ENCODE assay signal across 31 cellular contexts in genomic region chr20:43949248-43949647, GRCh38. TPM values are rescaled to one million over a fixed set of nuclear protein-coding genes. Genes with fewer than 3 reads are reported as not detected.
A peak's percentile ranks its signal among the peaks of the same experiment; 100 is the strongest.
DNase-seq lines count a peak whose midpoint lies in the region; ATAC-seq, FAIRE-seq and TF ChIP-seq lines count a peak whose summit lies in the region.
"Had no signal": no experiment of that assay in that cellular context is flagged by ENCODE, and none has a peak within 500 bp of the region (broad histone marks: within the 10 kb centered on the region; RNA-seq: fewer than 3 reads in every experiment).

No MANE protein-coding gene starts in this region.

- no peak for TF ChIP-seq EP300 in esophagus muscularis mucosa (IDR thresholded peaks at IDR 0.05)
- no peak for TF ChIP-seq EP300 in HepG2 (IDR thresholded peaks at IDR 0.05; ENCODE audit: low read depth in 2 of 2, low read length in 2 of 2)
- no peak for TF ChIP-seq EP300 in HepG2 (CRISPR knock-in tag; IDR thresholded peaks at IDR 0.05; ENCODE audit: borderline replicate concordance)

- H3K4me1 Mint-ChIP-seq in activated CD4-positive, alpha-beta memory T cell treated with anti-CD3 and anti-CD28 coated beads for 36 hours (ENCODE audit: low read depth): peaks cover 53% of the 10 kb centered on the region
- H3K4me1 Mint-ChIP-seq in activated CD4-positive, alpha-beta memory T cell treated with anti-CD3 and anti-CD28 coated beads, Interleukin-2, amount 10 ng/mL, durations not matched to agents 7 days and 5 days: peaks cover 63% of the 10 kb centered on the region
- peaks cover 69 to 76% of the 10 kb centered on the region in 2 donors for H3K4me1 Mint-ChIP-seq in effector memory CD8-positive, alpha-beta T cell (ENCODE audit: low read depth in 2 of 2)
- H3K4me1 Mint-ChIP-seq in stimulated activated effector memory CD8-positive, alpha-beta T cell treated with anti-CD3 and anti-CD28 coated beads, Interleukin-12 subunit alpha, Interleukin-12 subunit beta, amount 100 ng/mL, for 72 hours: peaks cover 67% of the 10 kb centered on the region
- H3K4me1 Mint-ChIP-seq: neural crest cell had no signal

- no peak for DNase-seq in activated CD4-positive, alpha-beta memory T cell treated with anti-CD3 and anti-CD28 coated beads for 36 hours
- DNase-seq in activated CD4-positive, alpha-beta memory T cell treated with anti-CD3 and anti-CD28 coated beads, Interleukin-2, amount 10 ng/mL, durations not matched to agents 7 days and 5 days: no peak
- DNase-seq in Karpas-422: peak; percentile 67
- DNase-seq in effector memory CD8-positive, alpha-beta T cell: no peak
- DNase-seq in stimulated activated effector memory CD8-positive, alpha-beta T cell treated with anti-CD3 and anti-CD28 coated beads, Interleukin-12 subunit alpha, Interleukin-12 subunit beta, amount 100 ng/mL, for 72 hours (ENCODE audit: low spot score in 2 of 2): no peak
- no peak for DNase-seq in esophagus muscularis mucosa (ENCODE audit: extremely low spot score)
- DNase-seq in amygdala (lab: John Stamatoyannopoulos, UW): no peak
- DNase-seq in HepG2 (ENCODE audit: low spot score): no peak
- DNase-seq: activated CD4-positive, alpha-beta T cell treated with anti-CD3 and anti-CD28 coated beads for 48 hours; activated T-cell treated with anti-CD3 and anti-CD28 coated beads, Interleukin-2, amount 50 U/mL, for 4 hours; amniotic stem cell; brain microvascular endothelial cell; DMS153; H7; lower lobe of right lung; mucosa of descending colon; NCI-H1436; NCI-H2081 treated with DMSO at 0.1 percent for 48 hours; NCI-H2227 treated with DMSO at 0.1 percent for 48 hours; SIG-M5; small intestine; testis; uterus; WERI-Rb-1 had no signal

- BruUV-seq in HepG2 (replicated peaks; lab: Mats Ljungman, UMichigan): no TSS peak

- CTCF ChIA-PET in activated CD4-positive, alpha-beta memory T cell treated with anti-CD3 and anti-CD28 coated beads for 36 hours (lab: Charles Lee): no interaction called here
- CTCF ChIA-PET in activated CD4-positive, alpha-beta memory T cell treated with anti-CD3 and anti-CD28 coated beads, Interleukin-2, amount 10 ng/mL, durations not matched to agents 7 days and 5 days (lab: Charles Lee): interaction anchor here (0.7 to 1.4 kb wide), 2 partner anchors 9 to 131 kb away, joined by 4 read pairs; no protein-coding TSS in a partner anchor
- CTCF ChIA-PET in HepG2 (lab: Yijun Ruan, JAX; ENCODE audit: low intra/inter-chr PET ratio, low total read pairs): no interaction called here

- H3K36me3 ChIP-seq in Karpas-422 (ENCODE audit: insufficient read depth, low read length) (peaks cover 5% of the 10 kb centered on the region), esophagus muscularis mucosa (no peaks in the 10 kb centered on the region), HepG2 (replicated peaks in 1 of 2; ENCODE audit: control insufficient read depth in 1 of 2, insufficient read depth in 2 of 2, low read length in 2 of 2) (no peaks in the 10 kb centered on the region)
- H3K36me3 ChIP-seq: brain microvascular endothelial cell, lower lobe of right lung, right atrium auricular region, uterus, WERI-Rb-1 had no signal

- no peaks in the 10 kb centered on the region for H3K9me3 Mint-ChIP-seq in activated CD4-positive, alpha-beta memory T cell treated with anti-CD3 and anti-CD28 coated beads for 36 hours
- H3K9me3 Mint-ChIP-seq in activated CD4-positive, alpha-beta memory T cell treated with anti-CD3 and anti-CD28 coated beads, Interleukin-2, amount 10 ng/mL, durations not matched to agents 7 days and 5 days: no peaks in the 10 kb centered on the region
- no peaks in the 10 kb centered on the region for H3K9me3 Mint-ChIP-seq in effector memory CD8-positive, alpha-beta T cell
- no peaks in the 10 kb centered on the region for H3K9me3 Mint-ChIP-seq in stimulated activated effector memory CD8-positive, alpha-beta T cell treated with anti-CD3 and anti-CD28 coated beads, Interleukin-12 subunit alpha, Interleukin-12 subunit beta, amount 100 ng/mL, for 72 hours
- H3K9me3 Mint-ChIP-seq: activated T-cell treated with anti-CD3 and anti-CD28 coated beads, Interleukin-2, amount 50 U/mL, for 4 hours; neural crest cell; stimulated activated naive CD8-positive, alpha-beta T cell treated with anti-CD3 and anti-CD28 coated beads, Interleukin-15, Interleukin-2, amounts not matched to agents 100 ng/mL and 50 ng/mL, for 24 hours had no signal

- no peaks in the 10 kb centered on the region for H3K9me3 ChIP-seq in Karpas-422 (ENCODE audit: low read length)
- H3K9me3 ChIP-seq in esophagus muscularis mucosa: no peaks in the 10 kb centered on the region
- no peaks in the 10 kb centered on the region for H3K9me3 ChIP-seq in HepG2 (ENCODE audit: low read length)
- H3K9me3 ChIP-seq: gastroesophageal sphincter, lower lobe of right lung, mucosa of descending colon, right atrium auricular region, testis, uterus had no signal

- no peak for ATAC-seq in effector memory CD8-positive, alpha-beta T cell (replicated peaks)
- ATAC-seq in stimulated activated effector memory CD8-positive, alpha-beta T cell treated with anti-CD3 and anti-CD28 coated beads, Interleukin-12 subunit alpha, Interleukin-12 subunit beta, amount 100 ng/mL, for 72 hours: no peak
- ATAC-seq in HepG2: no peak
- ATAC-seq: gastroesophageal sphincter, mucosa of descending colon had no signal

- H3K36me3 Mint-ChIP-seq in activated CD4-positive, alpha-beta memory T cell treated with anti-CD3 and anti-CD28 coated beads for 36 hours: no peaks in the 10 kb centered on the region
- no peaks in the 10 kb centered on the region for H3K36me3 Mint-ChIP-seq in activated CD4-positive, alpha-beta memory T cell treated with anti-CD3 and anti-CD28 coated beads, Interleukin-2, amount 10 ng/mL, durations not matched to agents 7 days and 5 days (ENCODE audit: low read depth)
- H3K36me3 Mint-ChIP-seq in effector memory CD8-positive, alpha-beta T cell (ENCODE audit: insufficient read depth): peaks cover 7% of the 10 kb centered on the region
- H3K36me3 Mint-ChIP-seq in stimulated activated effector memory CD8-positive, alpha-beta T cell treated with anti-CD3 and anti-CD28 coated beads, Interleukin-12 subunit alpha, Interleukin-12 subunit beta, amount 100 ng/mL, for 72 hours: peaks cover 10% of the 10 kb centered on the region

- H3K4me1 ChIP-seq in Karpas-422 (ENCODE audit: low read length) (peaks cover 100% of the 10 kb centered on the region), esophagus muscularis mucosa (peaks cover 0 to 27% (median 23%) of the 10 kb centered on the region in 4 donors), HepG2 (ENCODE audit: insufficient read depth, low read length) (no peaks in the 10 kb centered on the region)
- H3K4me1 ChIP-seq: right atrium auricular region, testis, uterus had no signal

- H3K4me3 ChIP-seq in Karpas-422 (ENCODE audit: low read length): peak overlapping the region; percentile 79
- no peak overlapping the region for H3K4me3 ChIP-seq in esophagus muscularis mucosa
- H3K4me3 ChIP-seq in HepG2 (replicated peaks in 1 of 3; ENCODE audit: insufficient read depth in 1 of 3, low read depth in 2 of 3, low read length in 3 of 3): no peak overlapping the region
- H3K4me3 ChIP-seq: gastroesophageal sphincter, hepatocyte, lower lobe of right lung, mucosa of descending colon, right atrium auricular region, testis, uterus had no signal

- POLR2A ChIA-PET in activated CD4-positive, alpha-beta memory T cell treated with anti-CD3 and anti-CD28 coated beads for 36 hours (lab: Charles Lee): no interaction called here
- POLR2A ChIA-PET in activated CD4-positive, alpha-beta memory T cell treated with anti-CD3 and anti-CD28 coated beads, Interleukin-2, amount 10 ng/mL, durations not matched to agents 7 days and 5 days (lab: Charles Lee): interaction anchor here (1.3 to 3.5 kb wide), 3 partner anchors 9 to 70 kb away, joined by 4 to 26 read pairs (median 4); no protein-coding TSS in a partner anchor
- POLR2A ChIA-PET in HepG2 (lab: Yijun Ruan, JAX): no interaction called here

- no peak for TF ChIP-seq RAD21 in HepG2 (CRISPR knock-in tag; IDR thresholded peaks at IDR 0.05)

- no peak for TF ChIP-seq POLR2A in esophagus muscularis mucosa (IDR thresholded peaks at IDR 0.05; ENCODE audit: low read depth)
- TF ChIP-seq POLR2A in HepG2 (IDR thresholded peaks at IDR 0.05; ENCODE audit: insufficient read depth in 1 of 2, low read depth in 2 of 2, low read length in 2 of 2): no peak

- H4K20me1 ChIP-seq in Karpas-422 (ENCODE audit: insufficient read depth, low read depth, low read length): no peaks in the 10 kb centered on the region
- no peaks in the 10 kb centered on the region for H4K20me1 ChIP-seq in HepG2 (ENCODE audit: insufficient read depth, low read length)

- H3K79me2 ChIP-seq in Karpas-422 (ENCODE audit: low read length): peaks cover 51% of the 10 kb centered on the region
- no peaks in the 10 kb centered on the region for H3K79me2 ChIP-seq in HepG2 (ENCODE audit: insufficient read depth, low read length)
- H3K79me2 ChIP-seq: hepatocyte had no signal

- no peaks in the 10 kb centered on the region for H3K9me2 ChIP-seq in Karpas-422 (replicated peaks; ENCODE audit: insufficient read depth, low read length)

- in situ Hi-C loops in HepG2 (cut with HindIII; ENCODE audit: extremely low pct_ligation_motif_present, low pct_unique_long_range_greater_than_20kb): no loop called here

- peak overlapping the region; percentile 91 for H3K9ac ChIP-seq in Karpas-422 (ENCODE audit: low read length)
- H3K9ac ChIP-seq in HepG2 (ENCODE audit: insufficient read depth, low read depth, low read length): no peak overlapping the region

- H3K27me3 ChIP-seq in Karpas-422 (ENCODE audit: low read length) (no peaks in the 10 kb centered on the region), esophagus muscularis mucosa (no peaks in the 10 kb centered on the region), HepG2 (ENCODE audit: control insufficient read depth in 1 of 2, insufficient read depth in 2 of 2, low read length in 2 of 2) (peaks cover 12 to 64% of the 10 kb centered on the region in 2 experiments; a peak in 3 of 5 replicates)
- H3K27me3 ChIP-seq: brain microvascular endothelial cell, gastroesophageal sphincter, hepatocyte, right atrium auricular region, testis, uterus had no signal

- no peak for FAIRE-seq in HepG2 (lab: Jason Lieb, UNC)
- FAIRE-seq: A204.1, RCC 7860, small intestine had no signal

- TF ChIP-seq CTCF in esophagus muscularis mucosa (IDR thresholded peaks at IDR 0.05) (no peak), HepG2 (CRISPR knock-in tag; IDR thresholded peaks at IDR 0.05) (no peak)

- H3K27ac Mint-ChIP-seq in activated CD4-positive, alpha-beta memory T cell treated with anti-CD3 and anti-CD28 coated beads for 36 hours: peak overlapping the region; percentile 50
- no peak overlapping the region for H3K27ac Mint-ChIP-seq in activated CD4-positive, alpha-beta memory T cell treated with anti-CD3 and anti-CD28 coated beads, Interleukin-2, amount 10 ng/mL, durations not matched to agents 7 days and 5 days
- no peak overlapping the region for H3K27ac Mint-ChIP-seq in effector memory CD8-positive, alpha-beta T cell
- peak overlapping the region; percentile 48 for H3K27ac Mint-ChIP-seq in stimulated activated effector memory CD8-positive, alpha-beta T cell treated with anti-CD3 and anti-CD28 coated beads, Interleukin-12 subunit alpha, Interleukin-12 subunit beta, amount 100 ng/mL, for 72 hours

- H2AFZ ChIP-seq in Karpas-422 (ENCODE audit: low read length): no peak overlapping the region
- H2AFZ ChIP-seq in HepG2 (ENCODE audit: low read length): no peak overlapping the region
- H2AFZ ChIP-seq: hepatocyte had no signal

- H3K27me3 Mint-ChIP-seq in activated CD4-positive, alpha-beta memory T cell treated with anti-CD3 and anti-CD28 coated beads for 36 hours: peaks cover 28% of the 10 kb centered on the region
- H3K27me3 Mint-ChIP-seq in activated CD4-positive, alpha-beta memory T cell treated with anti-CD3 and anti-CD28 coated beads, Interleukin-2, amount 10 ng/mL, durations not matched to agents 7 days and 5 days: peaks cover 71% of the 10 kb centered on the region
- H3K27me3 Mint-ChIP-seq in effector memory CD8-positive, alpha-beta T cell: peaks cover 28 to 65% of the 10 kb centered on the region in 2 donors

- peak overlapping the region; percentile 86 for H3K4me2 ChIP-seq in Karpas-422 (ENCODE audit: low read depth, low read length, poor library complexity, severe bottlenecking)
- H3K4me2 ChIP-seq in HepG2 (ENCODE audit: low read depth, low read length): no peak overlapping the region
- H3K4me2 ChIP-seq: hepatocyte had no signal

- H3K4me3 Mint-ChIP-seq in activated CD4-positive, alpha-beta memory T cell treated with anti-CD3 and anti-CD28 coated beads for 36 hours: peak overlapping the region; percentile 7
- no peak overlapping the region for H3K4me3 Mint-ChIP-seq in activated CD4-positive, alpha-beta memory T cell treated with anti-CD3 and anti-CD28 coated beads, Interleukin-2, amount 10 ng/mL, durations not matched to agents 7 days and 5 days
- H3K4me3 Mint-ChIP-seq in effector memory CD8-positive, alpha-beta T cell: peak overlapping the region; percentile 58 to 62
- no peak overlapping the region for H3K4me3 Mint-ChIP-seq in stimulated activated effector memory CD8-positive, alpha-beta T cell treated with anti-CD3 and anti-CD28 coated beads, Interleukin-12 subunit alpha, Interleukin-12 subunit beta, amount 100 ng/mL, for 72 hours
- H3K4me3 Mint-ChIP-seq: neural crest cell had no signal

- intact Hi-C loops in activated CD4-positive, alpha-beta memory T cell treated with anti-CD3 and anti-CD28 coated beads for 36 hours (cut with micrococcal nuclease): no loop called here
- intact Hi-C loops in esophagus muscularis mucosa (cut with DNase I) (no loop called here), HepG2 (cut with micrococcal nuclease; ENCODE audit: unreplicated experiment) (no loop called here)

- WGBS in esophagus muscularis mucosa: 95% methylated on average over 6 of the region's 6 CpGs
- WGBS in HepG2 (ENCODE audit: low lambda C conversion rate): 49% methylated on average over 6 of the region's 6 CpGs

- H3K27ac ChIP-seq in Karpas-422 (ENCODE audit: low read length): peak overlapping the region; percentile 99
- no peak overlapping the region for H3K27ac ChIP-seq in esophagus muscularis mucosa (replicated peaks in 1 of 4)
- H3K27ac ChIP-seq in HepG2 (ENCODE audit: extremely low read length, insufficient read depth, low read length): no peak overlapping the region
- H3K27ac ChIP-seq: brain microvascular endothelial cell, gastroesophageal sphincter, hepatocyte, lower lobe of right lung, right atrium auricular region, testis, uterus, WERI-Rb-1 had no signal

RNA-seq across cellular contexts. Expression of gene TOX2, which starts 34.6 kb away (rescaled TPM):
- 1 to 10 TPM; 2.2 to 2.5 TPM for total RNA-seq in activated CD4-positive, alpha-beta memory T cell treated with anti-CD3 and anti-CD28 coated beads for 36 hours
- total RNA-seq in activated CD4-positive, alpha-beta memory T cell treated with anti-CD3 and anti-CD28 coated beads, Interleukin-2, amount 10 ng/mL, durations not matched to agents 7 days and 5 days: 1 to 10 TPM; 4.4 to 4.6 TPM
- total RNA-seq in Karpas-422 (2014; rRNA removed; shearing (Covaris generic); ENCODE audit: low replicate concordance): 42.9 and 54.1 TPM in 2 replicates
- total RNA-seq in esophagus muscularis mucosa (10 to 100 TPM; 19.4 to 39.5 (median 32.8) TPM), HepG2 (2016; rRNA removed; fragmentation: Illumina TruSeq; extraction: Trizol) (not detected in 2 replicates)
- total RNA-seq in HepG2 (2016; cell fraction: cytosol; rRNA removed; fragmentation: Illumina TruSeq; extraction: Trizol; ENCODE audit: low read depth): not detected in 2 replicates
- not detected in 2 replicates for total RNA-seq in HepG2 (2016; cell fraction: insoluble cytoplasmic fraction; rRNA removed; fragmentation: Illumina TruSeq; extraction: Trizol)
- total RNA-seq in HepG2 (2016; cell fraction: membrane; rRNA removed; fragmentation: Illumina TruSeq; extraction: Trizol): not detected in 2 replicates
- not detected in 2 replicates for total RNA-seq in HepG2 (2016; cell fraction: nucleus; rRNA removed; fragmentation: Illumina TruSeq; extraction: Trizol)
- polyA plus RNA-seq in HepG2 (2011; rRNA removed): not detected in 2 replicates
- not detected in 2 replicates for polyA plus RNA-seq in HepG2 (2011; cell fraction: cytosol; rRNA removed)
- not detected in 2 replicates for polyA plus RNA-seq in HepG2 (2011; cell fraction: nucleus; rRNA removed)
- polyA plus RNA-seq in HepG2 (2012): not detected in 2 replicates
- polyA plus RNA-seq in HepG2 (2016; cell fraction: cytosol; fragmentation: Illumina TruSeq; extraction: Trizol; ENCODE audit: low read depth): not detected in 2 replicates
- not detected in 2 replicates for polyA plus RNA-seq in HepG2 (2016; cell fraction: insoluble cytoplasmic fraction; fragmentation: Illumina TruSeq; extraction: Trizol; ENCODE audit: low read depth)
- polyA plus RNA-seq in HepG2 (2016; cell fraction: membrane; fragmentation: Illumina TruSeq; extraction: Trizol; ENCODE audit: low read depth): not detected in 2 replicates
- polyA plus RNA-seq in HepG2 (2016; cell fraction: nucleus; fragmentation: Illumina TruSeq; extraction: Trizol; ENCODE audit: insufficient read depth, low read depth): not detected in 2 replicates
- 0.40 TPM in 1 of 2 replicates, not detected in the other for polyA minus RNA-seq in HepG2 (2011; rRNA and poly(A)+ RNA removed; ENCODE audit: low replicate concordance)
- not detected in 2 replicates for polyA minus RNA-seq in HepG2 (2011; cell fraction: cytosol; rRNA and poly(A)+ RNA removed)
- not detected in 2 replicates for polyA minus RNA-seq in HepG2 (2011; cell fraction: nucleus; rRNA and poly(A)+ RNA removed)

Comparison
In these comparisons a context has a peak if more than half of its experiments do, and no peak if none do; other contexts are left out.
1. H3K27ac Mint-ChIP-seq: peak in activated CD4-positive, alpha-beta memory T cell treated with anti-CD3 and anti-CD28 coated beads for 36 hours (single experiment) and stimulated activated effector memory CD8-positive, alpha-beta T cell treated with anti-CD3 and anti-CD28 coated beads, Interleukin-12 subunit alpha, Interleukin-12 subunit beta, amount 100 ng/mL, for 72 hours (single experiment); none in activated CD4-positive, alpha-beta memory T cell treated with anti-CD3 and anti-CD28 coated beads, Interleukin-2, amount 10 ng/mL, durations not matched to agents 7 days and 5 days (single experiment) and effector memory CD8-positive, alpha-beta T cell (0 of 2).
2. H3K4me3 Mint-ChIP-seq: peak in activated CD4-positive, alpha-beta memory T cell treated with anti-CD3 and anti-CD28 coated beads for 36 hours (single experiment) and effector memory CD8-positive, alpha-beta T cell (2 of 2); none in activated CD4-positive, alpha-beta memory T cell treated with anti-CD3 and anti-CD28 coated beads, Interleukin-2, amount 10 ng/mL, durations not matched to agents 7 days and 5 days (single experiment) and stimulated activated effector memory CD8-positive, alpha-beta T cell treated with anti-CD3 and anti-CD28 coated beads, Interleukin-12 subunit alpha, Interleukin-12 subunit beta, amount 100 ng/mL, for 72 hours (single experiment).